15 cellular contexts compared by ENCODE assay signal in the genomic region with DNA sequence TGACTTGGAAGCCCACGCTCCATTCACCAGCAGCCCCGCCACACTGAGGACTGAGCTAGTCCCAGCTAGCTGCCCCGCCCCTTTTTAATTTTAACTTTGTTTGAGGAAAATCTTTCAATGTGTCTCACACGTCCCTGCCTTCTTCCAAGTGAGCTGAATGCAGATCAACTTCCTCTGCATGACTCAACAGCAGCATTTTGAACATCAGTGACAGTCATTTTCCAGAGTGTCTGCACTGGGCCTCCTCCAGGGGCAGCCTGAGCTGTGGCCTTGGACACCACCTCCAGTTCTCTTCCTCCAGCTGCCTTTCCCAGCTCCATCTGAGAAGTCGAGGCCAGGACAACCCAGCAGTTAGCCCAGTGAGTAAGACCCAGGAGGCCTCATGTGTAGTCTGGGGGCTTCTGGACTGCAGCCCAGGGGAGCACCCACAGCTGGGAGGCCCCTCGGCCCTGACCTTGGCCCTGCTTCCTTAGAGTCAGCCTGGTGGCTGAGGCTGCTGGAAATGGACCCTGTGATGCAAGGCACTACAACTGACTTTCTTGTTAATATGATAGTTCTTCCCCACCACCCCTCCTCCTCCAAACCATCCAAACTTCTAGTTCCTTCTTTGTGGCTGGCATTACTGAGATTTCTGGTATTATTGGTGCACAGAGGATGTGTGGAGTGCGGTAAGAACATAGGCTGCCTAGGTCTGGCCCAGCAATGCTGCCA. TPM values are rescaled to one million over a fixed set of nuclear protein-coding genes. Genes with fewer than 3 reads are reported as not detected.
DNase-seq lines count a peak whose midpoint lies in the region; ATAC-seq, FAIRE-seq and TF ChIP-seq lines count a peak whose summit lies in the region.
"Had no signal": no experiment of that assay in that cellular context is flagged by ENCODE, and none has a peak within 500 bp of the region (broad histone marks: within the 10 kb centered on the region; RNA-seq: fewer than 3 reads in every experiment).

No MANE protein-coding gene starts in this region.

- H3K27ac ChIP-seq in small intestine (ENCODE audit: low read depth in 1 of 2, low read length in 1 of 2) = no peak overlapping the region

- no peaks in the 10 kb centered on the region for H3K9me3 Mint-ChIP-seq in activated naive CD4-positive, alpha-beta T cell treated with anti-CD3 and anti-CD28 coated beads, Interleukin-2, amount 50 U/mL, for 72 hours
- H3K9me3 Mint-ChIP-seq: immature natural killer cell; natural killer cell; T-helper 1 cell treated with Interleukin-12 subunit alpha and Interleukin-12 subunit beta and Interleukin-4 antibody, amounts not matched to agents 30 μg/mL and 1 μg/mL, for 36 hours; type B pancreatic cell had no signal

- no peaks in the 10 kb centered on the region for H3K4me1 ChIP-seq in small intestine (ENCODE audit: control insufficient read depth in 2 of 2, insufficient read depth in 1 of 2, low read depth in 1 of 2, low read length in 1 of 2)

- no peak for FAIRE-seq in small intestine (lab: Jason Lieb, UNC)

- no peaks in the 10 kb centered on the region for H3K27me3 ChIP-seq in small intestine (ENCODE audit: control insufficient read depth in 2 of 2, insufficient read depth in 2 of 2, low read length in 2 of 2)

- H3K4me3 ChIP-seq in fibroblast of pulmonary artery (replicated peaks; ENCODE audit: low read depth, low read length) = no peak overlapping the region
- H3K4me3 ChIP-seq in small intestine (ENCODE audit: low read depth in 1 of 2, low read length in 2 of 2) = no peak overlapping the region

- no peaks in the 10 kb centered on the region for H3K9me3 ChIP-seq in small intestine (ENCODE audit: control insufficient read depth, low read depth)

- WGBS in small intestine, 3 donors = 69 to 73% (median 72%) methylated on average over 7 of the region's 7 CpGs

- ATAC-seq in activated naive CD4-positive, alpha-beta T cell treated with anti-CD3 and anti-CD28 coated beads, Interleukin-2, amount 50 U/mL, for 72 hours = peak; percentile 52 to 73
- ATAC-seq: natural killer cell had no signal

- H3K27ac Mint-ChIP-seq in activated naive CD4-positive, alpha-beta T cell treated with anti-CD3 and anti-CD28 coated beads, Interleukin-2, amount 50 U/mL, for 72 hours = no peak overlapping the region
- H3K27ac Mint-ChIP-seq: natural killer cell; T-helper 1 cell treated with Interleukin-12 subunit alpha and Interleukin-12 subunit beta and Interleukin-4 antibody, amounts not matched to agents 30 μg/mL and 1 μg/mL, for 36 hours; type B pancreatic cell had no signal

- no peak for TF ChIP-seq CTCF in fibroblast of pulmonary artery (IDR thresholded peaks at IDR 0.05; ENCODE audit: low read length, missing control alignments)

- no peaks in the 10 kb centered on the region for H3K36me3 Mint-ChIP-seq in activated naive CD4-positive, alpha-beta T cell treated with anti-CD3 and anti-CD28 coated beads, Interleukin-2, amount 50 U/mL, for 72 hours
- H3K36me3 Mint-ChIP-seq: immature natural killer cell, natural killer cell, type B pancreatic cell had no signal

- no peaks in the 10 kb centered on the region for H3K36me3 ChIP-seq in small intestine (ENCODE audit: control insufficient read depth in 2 of 2, insufficient read depth in 2 of 2, low read length in 2 of 2)

- DNase-seq in activated naive CD4-positive, alpha-beta T cell treated with anti-CD3 and anti-CD28 coated beads, Interleukin-2, amount 50 U/mL, for 72 hours (ENCODE audit: low spot score in 2 of 2) = no peak
- no peak for DNase-seq in activated naive CD4-positive, alpha-beta T cell (lab: John Stamatoyannopoulos, UW)
- DNase-seq in RKO (ENCODE audit: low spot score) (peak; percentile 53), fibroblast of pulmonary artery (ENCODE audit: low read depth) (peak; percentile 28), stromal cell of bone marrow (ENCODE audit: low read depth) (peak; percentile 28), small intestine (no peak)
- DNase-seq in activated CD4-positive, alpha-beta T cell treated with anti-CD3 and anti-CD28 coated beads, Interleukin-2, amount 50 U/mL, for 1 hour = no peak
- no peak for DNase-seq in activated CD8-positive, alpha-beta memory T cell treated with anti-CD3 and anti-CD28 coated beads, Interleukin-2, amount 50 U/mL, for 48 hours
- DNase-seq: erythroblast; immature natural killer cell; natural killer cell; NCI-H1417; NK-92 treated with Interleukin-12 subunit alpha and Interleukin-12 subunit beta, amount 100 ng/mL, for 24 hours had no signal

RNA-seq across cellular contexts. Expression of a gene that starts 21.4 kb away (rescaled TPM):
- under 1 TPM; 0.14 to 0.35 TPM for total RNA-seq in activated naive CD4-positive, alpha-beta T cell treated with anti-CD3 and anti-CD28 coated beads, Interleukin-2, amount 50 U/mL, for 72 hours
- polyA plus RNA-seq in small intestine = under 1 TPM in 2 of 3 donors, not detected in 1; 0.22 to 0.31 TPM
- total RNA-seq: natural killer cell had no signal
- polyA plus RNA-seq: immature natural killer cell had no signal

Comparison
In these comparisons a context has a peak if more than half of its experiments do, and no peak if none do; other contexts are left out.
1. DNase-seq: peak in RKO (single experiment), fibroblast of pulmonary artery (single experiment) and stromal cell of bone marrow (single experiment); none in activated naive CD4-positive, alpha-beta T cell treated with anti-CD3 and anti-CD28 coated beads, Interleukin-2, amount 50 U/mL, for 72 hours (0 of 2), activated naive CD4-positive, alpha-beta T cell (0 of 4), activated CD4-positive, alpha-beta T cell treated with anti-CD3 and anti-CD28 coated beads, Interleukin-2, amount 50 U/mL, for 1 hour (single experiment), small intestine (single experiment) and activated CD8-positive, alpha-beta memory T cell treated with anti-CD3 and anti-CD28 coated beads, Interleukin-2, amount 50 U/mL, for 48 hours (single experiment).